ENCODE assay signal across 1 cellular context in genomic region chr6:73649783-73650182, GRCh38.
TF ChIP-seq lines count a peak whose summit lies in the region.

No MANE protein-coding gene starts in this region.

TF ChIP-seq in HCT116, 20 proteins besides CTCF, POLR2A, EP300 and RAD21 (continued from another document):
- no peak for TF ChIP-seq REST (IDR thresholded peaks at IDR 0.05; ENCODE audit: low read depth)
- no peak for TF ChIP-seq CEBPB (IDR thresholded peaks at IDR 0.05; ENCODE audit: low read depth)
